In the genomic region with DNA sequence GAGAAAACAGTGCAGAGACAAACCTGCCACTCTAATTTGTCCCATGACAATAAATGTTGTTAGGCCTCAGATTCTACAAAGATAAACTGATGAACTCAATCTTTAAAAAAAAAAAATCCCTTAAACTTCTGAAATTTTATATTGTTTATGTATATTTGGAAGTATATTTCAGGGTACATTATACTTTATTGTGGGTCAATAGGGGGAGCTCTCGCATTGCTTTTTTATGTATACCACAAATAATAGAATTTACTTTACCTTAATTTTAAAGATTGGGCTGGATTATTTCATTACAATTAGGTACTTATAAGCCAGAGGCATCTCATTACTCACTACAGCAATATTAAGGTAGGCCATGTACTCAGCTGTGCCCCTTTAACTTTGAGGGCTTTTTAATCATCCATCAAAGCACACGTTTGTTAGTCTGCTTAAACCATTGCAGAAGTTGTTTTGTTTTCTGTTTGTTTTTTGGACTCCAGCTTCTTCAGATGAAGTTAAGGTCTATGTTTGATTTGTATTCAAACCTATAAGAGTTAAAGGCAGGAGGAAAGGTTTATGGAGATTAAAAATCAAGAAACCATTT, we compare ENCODE assay signal across 8 cellular contexts. TPM values are rescaled to one million over a fixed set of nuclear protein-coding genes. Genes with fewer than 3 reads are reported as not detected.
DNase-seq lines count a peak whose midpoint lies in the region; ATAC-seq and TF ChIP-seq lines count a peak whose summit lies in the region.

No MANE protein-coding gene starts in this region.

- peak; percentile 46 for TF ChIP-seq CTCF in LNCaP clone FGC (IDR thresholded peaks at IDR 0.05; ENCODE audit: control insufficient read depth, extremely low read depth, insufficient read depth)
- TF ChIP-seq CTCF in brain (conservative IDR thresholded peaks at IDR 0.05): peak; percentile 75 to 89

- H3K27ac Mint-ChIP-seq in brain (no peak overlapping the region), immature natural killer cell (no peak overlapping the region)
- no peak overlapping the region for H3K27ac Mint-ChIP-seq in activated T-helper 17 cell treated with anti-CD3 and anti-CD28 coated beads, Interleukin-2, amount 50 U/mL, for 72 hours

- H3K27me3 Mint-ChIP-seq in brain (no peaks in the 10 kb centered on the region), immature natural killer cell (ENCODE audit: low read depth in 3 of 3) (peaks cover 0 to 3% (median 0%) of the 10 kb centered on the region in 3 donors)
- peaks cover 16% of the 10 kb centered on the region for H3K27me3 Mint-ChIP-seq in activated T-helper 17 cell treated with anti-CD3 and anti-CD28 coated beads, Interleukin-2, amount 50 U/mL, for 72 hours

- no peaks in the 10 kb centered on the region for H3K36me3 Mint-ChIP-seq in brain
- no peaks in the 10 kb centered on the region for H3K36me3 Mint-ChIP-seq in immature natural killer cell
- H3K36me3 Mint-ChIP-seq in activated T-helper 17 cell treated with anti-CD3 and anti-CD28 coated beads, Interleukin-2, amount 50 U/mL, for 72 hours (ENCODE audit: low read depth): no peaks in the 10 kb centered on the region

- H3K4me1 Mint-ChIP-seq in brain (peaks cover 50% of the 10 kb centered on the region), immature natural killer cell (no peaks in the 10 kb centered on the region)
- no peaks in the 10 kb centered on the region for H3K4me1 Mint-ChIP-seq in activated T-helper 17 cell treated with anti-CD3 and anti-CD28 coated beads, Interleukin-2, amount 50 U/mL, for 72 hours

- H3K4me3 Mint-ChIP-seq in brain (peak overlapping the region in 1 of 5 experiments; percentile 66), immature natural killer cell (no peak overlapping the region)
- no peak overlapping the region for H3K4me3 Mint-ChIP-seq in activated T-helper 17 cell treated with anti-CD3 and anti-CD28 coated beads, Interleukin-2, amount 50 U/mL, for 72 hours

- H3K9me3 Mint-ChIP-seq in brain (peaks cover 0 to 2% (median 0%) of the 10 kb centered on the region in 5 experiments), immature natural killer cell (no peaks in the 10 kb centered on the region)
- no peaks in the 10 kb centered on the region for H3K9me3 Mint-ChIP-seq in activated T-helper 17 cell treated with anti-CD3 and anti-CD28 coated beads, Interleukin-2, amount 50 U/mL, for 72 hours

- DNase-seq in DMS53 treated with DMSO at 0.1 percent for 48 hours (lab: John Stamatoyannopoulos, UW; ENCODE audit: unreplicated experiment) (peak; percentile 3), LNCaP clone FGC (ENCODE audit: low read depth) (no peak), midbrain (lab: John Stamatoyannopoulos, UW) (peak; percentile 39), immature natural killer cell (no peak), COLO829 (ENCODE audit: low spot score) (no peak), AG20443 (ENCODE audit: low spot score) (no peak)

- no peak for ATAC-seq in activated T-helper 17 cell treated with anti-CD3 and anti-CD28 coated beads, Interleukin-2, amount 50 U/mL, for 72 hours (replicated peaks)

- no peak overlapping the region for H3K4me3 ChIP-seq in LNCaP clone FGC (ENCODE audit: low read depth, low read length)

RNA-seq across cellular contexts. Expression of gene EYA4, which starts 56.3 kb away (rescaled TPM):
- polyA plus RNA-seq in brain (ENCODE audit: insufficient read depth, low read depth, low replicate concordance) (13.5 TPM), immature natural killer cell (not detected)
- total RNA-seq in activated T-helper 17 cell treated with anti-CD3 and anti-CD28 coated beads, Interleukin-2, amount 50 U/mL, for 72 hours: not detected

Comparison
In these comparisons a context has a peak if more than half of its experiments do, and no peak if none do; other contexts are left out.
1. DNase-seq: peak in DMS53 treated with DMSO at 0.1 percent for 48 hours (single experiment) and midbrain (single experiment); none in LNCaP clone FGC (single experiment), immature natural killer cell (0 of 3), COLO829 (single experiment) and AG20443 (single experiment).
2. RNA of gene EYA4, which starts 56.3 kb away (polyA plus RNA-seq): 13.5 TPM in brain (single experiment); not detected in immature natural killer cell; every median in the first group is over 10 times any median in the second.